Comparison of ENCODE assay signal across 21 cellular contexts in the genomic region with DNA sequence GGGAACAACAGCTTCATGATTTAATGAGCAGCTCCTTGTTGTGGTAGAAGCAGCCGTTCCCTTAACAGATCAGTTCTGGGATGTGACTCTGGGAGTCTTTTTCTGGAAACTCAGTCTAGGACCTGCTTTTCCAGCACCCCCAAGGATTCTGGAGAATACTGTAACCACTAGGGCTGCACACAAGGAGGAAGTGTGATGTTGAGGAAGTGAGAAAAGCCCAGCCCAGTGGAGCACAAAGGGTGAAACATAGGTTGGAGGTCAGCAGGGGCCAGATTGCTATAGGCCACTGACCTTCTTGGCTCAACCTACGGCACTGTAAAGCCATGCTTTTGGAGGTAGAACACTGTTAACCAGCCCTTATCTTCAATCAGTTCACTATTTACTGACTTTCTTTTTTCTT. TPM values are rescaled to one million over a fixed set of nuclear protein-coding genes. Genes with fewer than 3 reads are reported as not detected.
A peak's percentile ranks its signal among the peaks of the same experiment; 100 is the strongest.
DNase-seq lines count a peak whose midpoint lies in the region; ATAC-seq and TF ChIP-seq lines count a peak whose summit lies in the region.
"Had no signal": no experiment of that assay in that cellular context is flagged by ENCODE, and none has a peak within 500 bp of the region (broad histone marks: within the 10 kb centered on the region; RNA-seq: fewer than 3 reads in every experiment).

No MANE protein-coding gene starts in this region.

- H3K9me3 Mint-ChIP-seq in CD4-positive, alpha-beta T cell: no peaks in the 10 kb centered on the region
- H3K9me3 Mint-ChIP-seq: stimulated activated naive CD8-positive, alpha-beta T cell treated with anti-CD3 and anti-CD28 coated beads, Interleukin-15, Interleukin-2, amounts not matched to agents 100 ng/mL and 50 ng/mL, for 24 hours had no signal

- H3K4me1 Mint-ChIP-seq in CD4-positive, alpha-beta T cell (ENCODE audit: low read depth): peaks cover 24% of the 10 kb centered on the region

- POLR2A ChIA-PET in CD4-positive, alpha-beta T cell (lab: Charles Lee): no interaction called here

- no peaks in the 10 kb centered on the region for H3K9me3 ChIP-seq in CD4-positive, alpha-beta T cell (ENCODE audit: control insufficient read depth, low read length)
- H3K9me3 ChIP-seq: ovary, uterus had no signal

- ATAC-seq in CD4-positive, alpha-beta T cell (ENCODE audit: poor library complexity): no peak
- ATAC-seq in HG03103 (IDR thresholded peaks at IDR 0.05; ENCODE audit: low read depth, unreplicated experiment): peak; percentile 54
- no peak for ATAC-seq in GM18873 (IDR thresholded peaks at IDR 0.05; ENCODE audit: low FRiP score, unreplicated experiment)

- no peak for DNase-seq in CD4-positive, alpha-beta T cell
- DNase-seq in medulla oblongata (ENCODE audit: extremely low spot score) (peak; percentile 20), GM19240 (ENCODE audit: insufficient read length, low spot score) (no peak)
- no peak for DNase-seq in activated CD4-positive, CD25-positive, alpha-beta regulatory T cell (lab: John Stamatoyannopoulos, UW)
- DNase-seq in activated CD4-positive, alpha-beta T cell treated with anti-CD3 and anti-CD28 coated beads, Interleukin-2, amount 50 U/mL, for 1 hour: no peak
- DNase-seq: activated CD4-positive, alpha-beta T cell treated with anti-CD3 and anti-CD28 coated beads for 4 hours; activated naive CD8-positive, alpha-beta T cell treated with anti-CD3 and anti-CD28 coated beads, Interleukin-2, amount 10 ng/mL, durations not matched to agents 7 days and 5 days; NCI-H187; NCI-H510A treated with DMSO at 0.1 percent for 48 hours; ovary; uterus had no signal

- no peak for TF ChIP-seq CTCF in CD4-positive, alpha-beta T cell (IDR thresholded peaks at IDR 0.05)
- no peak for TF ChIP-seq CTCF in VCaP (conservative IDR thresholded peaks at IDR 0.05)

- H3K27ac ChIP-seq in CD4-positive, alpha-beta T cell (ENCODE audit: low read depth, low read length): no peak overlapping the region
- H3K27ac ChIP-seq in VCaP: peak overlapping the region; percentile 19; the same call in 1 of the 2 replicates
- H3K27ac ChIP-seq: ovary, uterus had no signal

- peaks cover 5% of the 10 kb centered on the region for H3K27me3 Mint-ChIP-seq in CD4-positive, alpha-beta T cell

- intact Hi-C loops in CD4-positive, alpha-beta T cell (cut with DNase I, micrococcal nuclease): no loop called here

- H3K27ac Mint-ChIP-seq in CD4-positive, alpha-beta T cell: peak overlapping the region; percentile 10
- H3K27ac Mint-ChIP-seq: activated naive CD8-positive, alpha-beta T cell treated with anti-CD3 and anti-CD28 coated beads, Interleukin-2, amount 10 ng/mL, durations not matched to agents 7 days and 5 days; stimulated activated naive CD8-positive, alpha-beta T cell treated with anti-CD3 and anti-CD28 coated beads, Interleukin-15, Interleukin-2, amounts not matched to agents 100 ng/mL and 50 ng/mL, for 24 hours had no signal

- H3K36me3 Mint-ChIP-seq in CD4-positive, alpha-beta T cell (ENCODE audit: low read depth): no peaks in the 10 kb centered on the region
- H3K36me3 Mint-ChIP-seq: activated naive CD8-positive, alpha-beta T cell treated with anti-CD3 and anti-CD28 coated beads, Interleukin-2, amount 10 ng/mL, durations not matched to agents 7 days and 5 days had no signal

- CTCF ChIA-PET in CD4-positive, alpha-beta T cell (lab: Charles Lee): interaction anchor here (1.4 kb wide), 1 partner anchor 11 kb away, joined by 7 read pairs; no protein-coding TSS in a partner anchor

- peak overlapping the region; percentile 0 for H3K4me3 Mint-ChIP-seq in CD4-positive, alpha-beta T cell
- H3K4me3 Mint-ChIP-seq: activated naive CD8-positive, alpha-beta T cell treated with anti-CD3 and anti-CD28 coated beads, Interleukin-2, amount 10 ng/mL, durations not matched to agents 7 days and 5 days; stimulated activated naive CD8-positive, alpha-beta T cell treated with anti-CD3 and anti-CD28 coated beads, Interleukin-15, Interleukin-2, amounts not matched to agents 100 ng/mL and 50 ng/mL, for 24 hours had no signal

- no peaks in the 10 kb centered on the region for H3K27me3 ChIP-seq in CD4-positive, alpha-beta T cell (ENCODE audit: control insufficient read depth, insufficient read depth, low read length)
- H3K27me3 ChIP-seq: ovary, uterus had no signal

RNA-seq across cellular contexts. Expression of a gene that starts 10.1 kb away (rescaled TPM):
- total RNA-seq in CD4-positive, alpha-beta T cell: not detected
- total RNA-seq: activated naive CD8-positive, alpha-beta T cell treated with anti-CD3 and anti-CD28 coated beads, Interleukin-2, amount 10 ng/mL, durations not matched to agents 7 days and 5 days; bronchial epithelial cell; H4; LHCN-M2; RPMI7951; T-helper 2 cell treated with Interferon-gamma antibody and Interleukin-4, amounts not matched to agents 100 ng/mL and 5 ng/mL, for 36 hours had no signal

RNA-seq across cellular contexts. Expression of a gene that starts 59.5 kb away (rescaled TPM):
- total RNA-seq in CD4-positive, alpha-beta T cell: not detected
- total RNA-seq: activated naive CD8-positive, alpha-beta T cell treated with anti-CD3 and anti-CD28 coated beads, Interleukin-2, amount 10 ng/mL, durations not matched to agents 7 days and 5 days; bronchial epithelial cell; H4; LHCN-M2; RPMI7951; smooth muscle cell; T-helper 2 cell treated with Interferon-gamma antibody and Interleukin-4, amounts not matched to agents 100 ng/mL and 5 ng/mL, for 36 hours; uterus had no signal
